Comparison of ENCODE assay signal across 22 cellular contexts in genomic region chr6:8240316-8240715, GRCh38.
A peak's percentile ranks its signal among the peaks of the same experiment; 100 is the strongest.
DNase-seq lines count a peak whose midpoint lies in the region; ATAC-seq, FAIRE-seq and TF ChIP-seq lines count a peak whose summit lies in the region.
"Had no signal": no experiment of that assay in that cellular context is flagged by ENCODE, and none has a peak within 500 bp of the region (broad histone marks: within the 10 kb centered on the region; RNA-seq: fewer than 3 reads in every experiment).

No MANE protein-coding gene starts in this region.

- TF ChIP-seq EP300 in A549 (IDR thresholded peaks at IDR 0.05): no peak

- peak overlapping the region; percentile 53 for H3K4me2 ChIP-seq in A549

- intact Hi-C loops in sciatic nerve (cut with DNase I): no loop called here

- WGBS in A549 (ENCODE audit: missing lambda C conversion rate): 13% methylated on average over 7 of the region's 7 CpGs

- FAIRE-seq in A549 (lab: Jason Lieb, UNC) (no peak), G401.6 (lab: Jason Lieb, UNC) (peak; percentile 72)
- FAIRE-seq: GM18507 had no signal

- DNase-seq in A549 (ENCODE audit: low read depth in 1 of 2, low spot score in 1 of 2) (no peak), epithelial cell of proximal tubule (ENCODE audit: low read depth) (no peak), mesothelial cell of epicardium (ENCODE audit: low spot score in 2 of 2, unreplicated experiment in 2 of 2) (no peak), T-helper 2 cell (no peak), NCI-H226 (no peak), sciatic nerve (ENCODE audit: low spot score) (no peak)
- DNase-seq in effector memory CD8-positive, alpha-beta T cell: no peak
- DNase-seq: Calu3; CD4-positive, alpha-beta memory T cell; DMS153; GDM1; GOT3; HCEC 1CT; KBM-7; NCI-H1048; NCI-H1417 treated with DMSO at 0.1 percent for 48 hours; NCI-H187; NCI-H748 treated with DMSO at 0.1 percent for 48 hours had no signal

- POLR2A ChIA-PET in A549 (lab: Yijun Ruan, JAX): no interaction called here

- no peaks in the 10 kb centered on the region for H3K36me3 Mint-ChIP-seq in mesothelial cell of epicardium
- peaks cover 4% of the 10 kb centered on the region for H3K36me3 Mint-ChIP-seq in effector memory CD8-positive, alpha-beta T cell (ENCODE audit: insufficient read depth)
- H3K36me3 Mint-ChIP-seq: CD4-positive, alpha-beta memory T cell had no signal

- ATAC-seq in A549: no peak
- ATAC-seq in effector memory CD8-positive, alpha-beta T cell (replicated peaks): no peak
- no peak for ATAC-seq in sciatic nerve
- ATAC-seq: Panc1 had no signal

- H3K4me3 Mint-ChIP-seq in mesothelial cell of epicardium: peak overlapping the region; percentile 5
- H3K4me3 Mint-ChIP-seq in effector memory CD8-positive, alpha-beta T cell: no peak overlapping the region
- H3K4me3 Mint-ChIP-seq: CD4-positive, alpha-beta memory T cell had no signal

- no peak for TF ChIP-seq POLR2A in A549 (IDR thresholded peaks at IDR 0.05; ENCODE audit: low read length)

- peaks cover 74% of the 10 kb centered on the region for H3K4me1 Mint-ChIP-seq in mesothelial cell of epicardium
- H3K4me1 Mint-ChIP-seq in effector memory CD8-positive, alpha-beta T cell (ENCODE audit: low read depth in 2 of 2): no peaks in the 10 kb centered on the region
- H3K4me1 Mint-ChIP-seq: CD4-positive, alpha-beta memory T cell had no signal

- TF ChIP-seq RAD21 in A549 (conservative IDR thresholded peaks at IDR 0.05 in 1 of 2, IDR thresholded peaks at IDR 0.05 in 1 of 2): no peak

- H3K27ac ChIP-seq in A549: peak overlapping the region in 1 of 2 experiments; percentile 43; a peak in 1 of 6 replicates
- H3K27ac ChIP-seq: HL-60 had no signal

- TF ChIP-seq CTCF in A549 (IDR thresholded peaks at IDR 0.05) (no peak), epithelial cell of proximal tubule (conservative IDR thresholded peaks at IDR 0.05; ENCODE audit: low read depth, low read length) (no peak), mesothelial cell of epicardium (IDR thresholded peaks at IDR 0.05; ENCODE audit: unreplicated experiment) (no peak)

- no peaks in the 10 kb centered on the region for H3K9me3 Mint-ChIP-seq in mesothelial cell of epicardium
- H3K9me3 Mint-ChIP-seq in effector memory CD8-positive, alpha-beta T cell: no peaks in the 10 kb centered on the region
- H3K9me3 Mint-ChIP-seq: CD4-positive, alpha-beta memory T cell had no signal

- peaks cover 7% of the 10 kb centered on the region; the same call in 1 of the 3 replicates for H3K4me1 ChIP-seq in A549

- no peaks in the 10 kb centered on the region for H3K27me3 Mint-ChIP-seq in mesothelial cell of epicardium (ENCODE audit: low read depth)
- peaks cover 25 to 31% of the 10 kb centered on the region in 2 donors for H3K27me3 Mint-ChIP-seq in effector memory CD8-positive, alpha-beta T cell

- no peaks in the 10 kb centered on the region for H3K9me3 ChIP-seq in A549

- H3K4me3 ChIP-seq in A549 (no peak overlapping the region), epithelial cell of proximal tubule (ENCODE audit: low read depth, low read length) (peak overlapping the region; percentile 15)

- peak overlapping the region; percentile 88 for H3K27ac Mint-ChIP-seq in mesothelial cell of epicardium
- H3K27ac Mint-ChIP-seq in effector memory CD8-positive, alpha-beta T cell: no peak overlapping the region
- H3K27ac Mint-ChIP-seq: CD4-positive, alpha-beta memory T cell had no signal

- CTCF ChIA-PET in A549 (lab: Yijun Ruan, JAX): interaction anchor here (0.7 kb wide), 1 partner anchor 12 kb away, joined by 3 read pairs; no protein-coding TSS in a partner anchor

TF ChIP-seq in A549, 52 proteins besides CTCF, POLR2A, EP300 and RAD21:
- no peak for TF ChIP-seq ZSCAN20 (CRISPR knock-in tag; IDR thresholded peaks at IDR 0.05)
- TF ChIP-seq CBX8 (IDR thresholded peaks at IDR 0.05): no peak
- no peak for TF ChIP-seq REST (IDR thresholded peaks at IDR 0.05)
- TF ChIP-seq GATA3 (IDR thresholded peaks at IDR 0.05; ENCODE audit: borderline replicate concordance): no peak
- TF ChIP-seq USF2 (IDR thresholded peaks at IDR 0.05): no peak
- no peak for TF ChIP-seq ZNF302 (CRISPR knock-in tag; IDR thresholded peaks at IDR 0.05)
TF ChIP-seq in A549: peak in this region for 0.
